26 cellular contexts compared by ENCODE assay signal in the genomic region with DNA sequence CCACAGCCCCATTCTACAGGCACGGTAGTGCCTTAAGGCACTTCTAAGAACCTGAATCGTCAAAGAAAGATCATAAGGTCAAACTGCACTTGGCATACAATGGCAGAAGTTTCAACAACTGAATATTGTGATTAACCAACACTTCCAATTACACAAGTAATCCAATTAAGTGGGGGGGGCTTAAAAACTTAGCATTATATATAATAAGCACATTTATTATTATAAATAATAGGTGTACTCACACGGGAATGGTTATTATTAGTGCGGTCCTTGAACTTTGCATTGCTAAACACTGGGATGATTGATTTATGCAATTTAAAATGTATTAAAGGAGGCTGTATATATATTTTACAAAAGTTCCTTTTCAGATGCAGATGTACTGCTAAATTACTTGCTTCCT. TPM values are rescaled to one million over a fixed set of nuclear protein-coding genes. Genes with fewer than 3 reads are reported as not detected.
"Had no signal": no experiment of that assay in that cellular context is flagged by ENCODE, and none has a peak within 500 bp of the region (broad histone marks: within the 10 kb centered on the region; RNA-seq: fewer than 3 reads in every experiment).

No MANE protein-coding gene starts in this region.

- H3K9me3 ChIP-seq: colonic mucosa, esophagus squamous epithelium, gastrocnemius medialis, heart right ventricle, left lung, lower lobe of right lung had no signal

- H3K4me3 ChIP-seq: colonic mucosa, esophagus squamous epithelium, gastrocnemius medialis, heart right ventricle, left lung, lower lobe of right lung had no signal

- H3K36me3 Mint-ChIP-seq: naive thymus-derived CD4-positive, alpha-beta T cell had no signal

- H3K4me1 Mint-ChIP-seq: naive thymus-derived CD4-positive, alpha-beta T cell had no signal

- ATAC-seq: effector memory CD8-positive, alpha-beta T cell; esophagus mucosa; gastrocnemius medialis; heart right ventricle; left cardiac atrium; left lung; left ventricle myocardium superior; lower lobe of right lung; naive thymus-derived CD4-positive, alpha-beta T cell had no signal

- H3K27me3 ChIP-seq: esophagus squamous epithelium had no signal

- H3K27ac ChIP-seq: colonic mucosa, epithelial cell of prostate, esophagus squamous epithelium, gastrocnemius medialis, heart right ventricle, left lung, lower lobe of right lung had no signal

- DNase-seq: colonic mucosa; cortex of kidney; effector CD8-positive, alpha-beta T cell; effector memory CD8-positive, alpha-beta T cell; endodermal cell; erythroblast; esophagus squamous epithelium; foreskin fibroblast; foreskin melanocyte; gastrocnemius medialis; glutamatergic neuron; head of caudate nucleus; heart right ventricle; hippocampal formation; left cardiac atrium; left lung; left ventricle myocardium superior; lower lobe of right lung; mesendoderm; midbrain; naive thymus-derived CD4-positive, alpha-beta T cell had no signal

- H3K4me3 Mint-ChIP-seq: dendritic cell treated with granulocyte-macrophage colony-stimulating factor and Interleukin-4, amounts not matched to agents 40 ng/mL and 50 ng/mL, for 4 days; effector memory CD8-positive, alpha-beta T cell; endodermal cell; naive thymus-derived CD4-positive, alpha-beta T cell had no signal

- H3K27ac Mint-ChIP-seq: dendritic cell treated with granulocyte-macrophage colony-stimulating factor and Interleukin-4, amounts not matched to agents 40 ng/mL and 50 ng/mL, for 4 days; endodermal cell had no signal

- H3K4me1 ChIP-seq: colonic mucosa, gastrocnemius medialis had no signal

- H3K36me3 ChIP-seq: colonic mucosa, esophagus squamous epithelium, gastrocnemius medialis, heart right ventricle, left lung, lower lobe of right lung had no signal

- H3K9me3 Mint-ChIP-seq: endodermal cell had no signal

RNA-seq across cellular contexts. Expression of a gene that starts 7.6 kb away (rescaled TPM):
- total RNA-seq: dermis microvascular lymphatic vessel endothelial cell, lung microvascular endothelial cell had no signal
